In genomic region chr6:136289327-136289578, GRCh38 we compare ENCODE assay signal across 8 cellular contexts. TPM values are rescaled to one million over a fixed set of nuclear protein-coding genes. Genes with fewer than 3 reads are reported as not detected.
A peak's percentile ranks its signal among the peaks of the same experiment; 100 is the strongest.
DNase-seq lines count a peak whose midpoint lies in the region; ATAC-seq and TF ChIP-seq lines count a peak whose summit lies in the region.

No MANE protein-coding gene starts in this region.

- H3K4me3 Mint-ChIP-seq in activated naive CD8-positive, alpha-beta T cell treated with anti-CD3 and anti-CD28 coated beads, Interleukin-2, amount 50 U/mL, for 24 hours: peak overlapping the region; percentile 99

- peak overlapping the region; percentile 94 for H4K91ac ChIP-seq in trophoblast cell (ENCODE audit: low read depth, low read length)

- intact Hi-C loops in tibial artery (cut with DNase I; ENCODE audit: low total_unique reads): loop anchor here (2.0 kb wide), 1 partner anchor 38 kb away; the partner anchor contains the start of gene MTFR2

- peaks cover 53% of the 10 kb centered on the region for H3K79me2 ChIP-seq in SU-DHL-6 (ENCODE audit: insufficient read depth, low read length)
- peaks cover 26% of the 10 kb centered on the region for H3K79me2 ChIP-seq in trophoblast cell (ENCODE audit: control insufficient read depth, insufficient read depth, low read length, poor library complexity)

- peak overlapping the region; percentile 91 for H4K8ac ChIP-seq in trophoblast cell (ENCODE audit: low read depth, low read length)

- peak overlapping the region; percentile 95 for H3K27ac ChIP-seq in SU-DHL-6 (ENCODE audit: low read depth, low read length)
- peak overlapping the region; percentile 100 for H3K27ac ChIP-seq in cardiac muscle cell
- H3K27ac ChIP-seq in trophoblast cell (ENCODE audit: low read depth, low read length): peak overlapping the region; percentile 94
- peak overlapping the region; percentile 100 for H3K27ac ChIP-seq in tibial artery

- H3K9me3 Mint-ChIP-seq in activated naive CD8-positive, alpha-beta T cell treated with anti-CD3 and anti-CD28 coated beads, Interleukin-2, amount 50 U/mL, for 24 hours: no peaks in the 10 kb centered on the region

- peak overlapping the region; percentile 100 for H3K27ac Mint-ChIP-seq in activated naive CD8-positive, alpha-beta T cell treated with anti-CD3 and anti-CD28 coated beads, Interleukin-2, amount 50 U/mL, for 24 hours

- no peaks in the 10 kb centered on the region for H3K9me3 ChIP-seq in SU-DHL-6 (ENCODE audit: insufficient read depth, low read length)
- no peaks in the 10 kb centered on the region for H3K9me3 ChIP-seq in cardiac muscle cell (ENCODE audit: low read depth)
- H3K9me3 ChIP-seq in trophoblast cell (ENCODE audit: insufficient read depth, low read depth, low read length): no peaks in the 10 kb centered on the region
- no peaks in the 10 kb centered on the region for H3K9me3 ChIP-seq in tibial artery

- peaks cover 42% of the 10 kb centered on the region for H4K20me1 ChIP-seq in SU-DHL-6 (ENCODE audit: low read depth, low read length)

- no peaks in the 10 kb centered on the region for H3K27me3 ChIP-seq in SU-DHL-6 (ENCODE audit: low read length)
- no peaks in the 10 kb centered on the region for H3K27me3 ChIP-seq in cardiac muscle cell
- H3K27me3 ChIP-seq in trophoblast cell (ENCODE audit: insufficient read depth, low read length): no peaks in the 10 kb centered on the region
- no peaks in the 10 kb centered on the region for H3K27me3 ChIP-seq in tibial artery

- H3K36me3 Mint-ChIP-seq in activated naive CD8-positive, alpha-beta T cell treated with anti-CD3 and anti-CD28 coated beads, Interleukin-2, amount 50 U/mL, for 24 hours (ENCODE audit: low read depth): peaks cover 34% of the 10 kb centered on the region

- peak overlapping the region; percentile 85 for H4K12ac ChIP-seq in trophoblast cell (ENCODE audit: low read depth, low read length)

- peaks cover 8% of the 10 kb centered on the region for H3K27me3 Mint-ChIP-seq in activated naive CD8-positive, alpha-beta T cell treated with anti-CD3 and anti-CD28 coated beads, Interleukin-2, amount 50 U/mL, for 24 hours

- H2BK120ac ChIP-seq in trophoblast cell (ENCODE audit: insufficient read depth, low read length, poor library complexity): peak overlapping the region; percentile 66

- H3F3A ChIP-seq in SU-DHL-6 (ENCODE audit: insufficient read depth): peaks cover 23% of the 10 kb centered on the region

- peak overlapping the region; percentile 82 for H3K4ac ChIP-seq in trophoblast cell (ENCODE audit: low read depth, low read length)

- no peak overlapping the region for H2BK12ac ChIP-seq in trophoblast cell (ENCODE audit: low read length)

- peaks cover 57% of the 10 kb centered on the region for H3K4me1 Mint-ChIP-seq in activated naive CD8-positive, alpha-beta T cell treated with anti-CD3 and anti-CD28 coated beads, Interleukin-2, amount 50 U/mL, for 24 hours

- H3K4me2 ChIP-seq in SU-DHL-6 (ENCODE audit: low read depth, low read length, poor library complexity, severe bottlenecking): peak overlapping the region; percentile 70
- peak overlapping the region; percentile 94 for H3K4me2 ChIP-seq in trophoblast cell (ENCODE audit: low read length)

- peak overlapping the region; percentile 73 for H2BK5ac ChIP-seq in trophoblast cell (ENCODE audit: low read depth, low read length, poor library complexity)

- H3K36me3 ChIP-seq in SU-DHL-6 (ENCODE audit: low read length): peaks cover 5% of the 10 kb centered on the region; the same call in 1 of the 2 replicates
- H3K36me3 ChIP-seq in cardiac muscle cell: no peaks in the 10 kb centered on the region
- peaks cover 0 to 2% of the 10 kb centered on the region in 2 experiments for H3K36me3 ChIP-seq in trophoblast cell (ENCODE audit: control insufficient read depth in 1 of 2, insufficient read depth in 2 of 2, low read length in 2 of 2)
- no peaks in the 10 kb centered on the region for H3K36me3 ChIP-seq in tibial artery

- H2AK5ac ChIP-seq in trophoblast cell (ENCODE audit: low read length): peak overlapping the region; percentile 5

- H3K9ac ChIP-seq in SU-DHL-6 (ENCODE audit: low read length): peak overlapping the region; percentile 100
- H3K9ac ChIP-seq in trophoblast cell (ENCODE audit: low read length): peak overlapping the region; percentile 98

- DNase-seq in GF-D8 (lab: John Stamatoyannopoulos, UW) (peak; percentile 70), NCI-H1105 treated with DMSO at 0.1 percent for 48 hours (lab: John Stamatoyannopoulos, UW) (peak; percentile 91), cardiac muscle cell (ENCODE audit: low read depth in 1 of 2, low spot score in 1 of 2) (peak; percentile 93 to 96), trophoblast cell (peak; percentile 94 to 98), tibial artery (peak; percentile 90 to 95)
- peak; percentile 93 for DNase-seq in activated naive CD8-positive, alpha-beta T cell treated with anti-CD3 and anti-CD28 coated beads, Interleukin-2, amount 50 U/mL, for 24 hours

- peaks cover 11% of the 10 kb centered on the region for H3K79me1 ChIP-seq in trophoblast cell (ENCODE audit: low read length)

- peak overlapping the region; percentile 47 for H3K18ac ChIP-seq in trophoblast cell (ENCODE audit: low read length)

- peak overlapping the region; percentile 87 for H3K14ac ChIP-seq in trophoblast cell (ENCODE audit: low read length)

- WGBS in trophoblast cell (ENCODE audit: extremely low coverage, insufficient coverage, insufficient read length): no CpG with 5 or more reads among the region's 34 CpGs

- no peaks in the 10 kb centered on the region for H3K9me2 ChIP-seq in SU-DHL-6 (replicated peaks; ENCODE audit: insufficient read depth, low read length)

- peak overlapping the region; percentile 98 for H3K4me3 ChIP-seq in SU-DHL-6 (ENCODE audit: insufficient read depth, low read length, poor library complexity, severe bottlenecking)
- peak overlapping the region; percentile 84 for H3K4me3 ChIP-seq in cardiac muscle cell
- H3K4me3 ChIP-seq in trophoblast cell (ENCODE audit: low read depth, low read length): peak overlapping the region; percentile 93
- peak overlapping the region; percentile 85 to 95 for H3K4me3 ChIP-seq in tibial artery

- peaks cover 21% of the 10 kb centered on the region for H3K4me1 ChIP-seq in cardiac muscle cell (ENCODE audit: low read depth)
- H3K4me1 ChIP-seq in trophoblast cell (ENCODE audit: control insufficient read depth in 1 of 2, insufficient read depth in 2 of 2, low read length in 2 of 2): peaks cover 3 to 5% of the 10 kb centered on the region in 2 experiments
- H3K4me1 ChIP-seq in tibial artery: peaks cover 4 to 50% (median 36%) of the 10 kb centered on the region in 4 donors

- peak overlapping the region; percentile 76 for H3K23ac ChIP-seq in trophoblast cell (ENCODE audit: low read length)

- ATAC-seq in HG02610 (IDR thresholded peaks at IDR 0.05; ENCODE audit: unreplicated experiment): peak; percentile 42
- peak; percentile 42 for ATAC-seq in activated naive CD8-positive, alpha-beta T cell treated with anti-CD3 and anti-CD28 coated beads, Interleukin-2, amount 50 U/mL, for 24 hours

- no peak for TF ChIP-seq CTCF in SU-DHL-6 (IDR thresholded peaks at IDR 0.05; ENCODE audit: insufficient read depth, low read length, poor library complexity, severe bottlenecking)
- TF ChIP-seq CTCF in cardiac muscle cell (IDR thresholded peaks at IDR 0.05; ENCODE audit: low read depth, low read length): no peak
- TF ChIP-seq CTCF in tibial artery (IDR thresholded peaks at IDR 0.05): no peak

- no peak overlapping the region for H2AFZ ChIP-seq in SU-DHL-6 (ENCODE audit: low read depth, low read length, severe bottlenecking)
- H2AFZ ChIP-seq in trophoblast cell (ENCODE audit: insufficient read depth, low read length, poor library complexity): peak overlapping the region; percentile 48

RNA-seq across cellular contexts. Expression of gene BCLAF1, which starts 0.4 kb away (rescaled TPM):
- total RNA-seq in cardiac muscle cell: 101 and 102 TPM in 2 replicates
- 45.1 and 67.3 TPM in 2 replicates for polyA plus RNA-seq in cardiac muscle cell
- polyA plus RNA-seq in trophoblast cell (2013): 141 and 143 TPM in 2 replicates

RNA-seq across cellular contexts. Expression of gene MTFR2, which starts 39.1 kb away (rescaled TPM):
- total RNA-seq in cardiac muscle cell: 1.3 and 4.9 TPM in 2 replicates
- polyA plus RNA-seq in cardiac muscle cell: 2.0 and 2.5 TPM in 2 replicates
- 12.4 and 12.5 TPM in 2 replicates for polyA plus RNA-seq in trophoblast cell (2013)

Comparison
In these comparisons a context has a peak if more than half of its experiments do, and no peak if none do; other contexts are left out.
1. Peak in every context shown above with its lines: DNase-seq, ATAC-seq, H3K4me3 ChIP-seq and H3K27ac ChIP-seq.